Comparison of ENCODE assay signal across 13 cellular contexts in genomic region chr15:31405200-31405929, GRCh38.
DNase-seq lines count a peak whose midpoint lies in the region; TF ChIP-seq lines count a peak whose summit lies in the region.
"Had no signal": no experiment of that assay in that cellular context is flagged by ENCODE, and none has a peak within 500 bp of the region (broad histone marks: within the 10 kb centered on the region; RNA-seq: fewer than 3 reads in every experiment).

No MANE protein-coding gene starts in this region.

- TF ChIP-seq CTCF in fibroblast of pulmonary artery (IDR thresholded peaks at IDR 0.05; ENCODE audit: low read length, missing control alignments), result no peak

- peak; percentile 33 to 42 for DNase-seq in AML-193 (lab: John Stamatoyannopoulos, UW)
- DNase-seq in Daoy (ENCODE audit: low read depth), result peak; percentile 39
- DNase-seq in SKM-1 (lab: John Stamatoyannopoulos, UW; ENCODE audit: unreplicated experiment), result peak; percentile 31
- peak; percentile 37 for DNase-seq in fibroblast of pulmonary artery (ENCODE audit: low read depth)
- DNase-seq in mesenteric fat pad (ENCODE audit: low spot score), result no peak
- DNase-seq in NCI-H1105 treated with DMSO at 0.1 percent for 48 hours (lab: John Stamatoyannopoulos, UW), result no peak
- DNase-seq in H4 (ENCODE audit: low spot score), result no peak
- no peak for DNase-seq in dedifferentiated amniotic fluid mesenchymal stem cell (ENCODE audit: extremely low spot score)
- DNase-seq: activated effector memory CD4-positive, alpha-beta T cell treated with anti-CD3 and anti-CD28 coated beads, Interleukin-2, amount 50 U/mL, for 16 hours; effector CD4-positive, alpha-beta T cell; GOT3; NCI-H2081; nucleus accumbens had no signal

- H3K4me3 ChIP-seq in fibroblast of pulmonary artery (replicated peaks; ENCODE audit: low read depth, low read length), result no peak overlapping the region

Comparison
In these comparisons a context has a peak if more than half of its experiments do, and no peak if none do; other contexts are left out.
1. DNase-seq: peak in AML-193 (2 of 2), Daoy (single experiment), SKM-1 (single experiment) and fibroblast of pulmonary artery (single experiment); none in mesenteric fat pad (single experiment), NCI-H1105 treated with DMSO at 0.1 percent for 48 hours (single experiment), H4 (single experiment) and dedifferentiated amniotic fluid mesenchymal stem cell (single experiment).